Comparison of ENCODE assay signal across 19 cellular contexts in genomic region chr15:47466357-47466756, GRCh38.
A peak's percentile ranks its signal among the peaks of the same experiment; 100 is the strongest.
DNase-seq lines count a peak whose midpoint lies in the region; ATAC-seq lines count a peak whose summit lies in the region.
"Had no signal": no experiment of that assay in that cellular context is flagged by ENCODE, and none has a peak within 500 bp of the region (broad histone marks: within the 10 kb centered on the region; RNA-seq: fewer than 3 reads in every experiment).

No MANE protein-coding gene starts in this region.

- no peak overlapping the region for H2BK12ac ChIP-seq in neuronal stem cell (ENCODE audit: low read length)

- no peak overlapping the region for H3K4me3 ChIP-seq in neuronal stem cell (ENCODE audit: low read length in 2 of 2)
- H3K4me3 ChIP-seq: lung, right atrium auricular region, thyroid gland had no signal

- no peak overlapping the region for H3K4me2 ChIP-seq in neuronal stem cell (ENCODE audit: insufficient read depth, low read length, poor library complexity, severe bottlenecking)

- no peak overlapping the region for H3K4ac ChIP-seq in neuronal stem cell (ENCODE audit: low read length)

- H2AK5ac ChIP-seq in neuronal stem cell (ENCODE audit: low read depth, low read length) = no peak overlapping the region

- no peaks in the 10 kb centered on the region for H3K4me1 ChIP-seq in neuronal stem cell (ENCODE audit: control insufficient read depth in 2 of 2, insufficient read depth in 1 of 2, low read depth in 1 of 2, low read length in 2 of 2)
- H3K4me1 ChIP-seq: right atrium auricular region, thyroid gland had no signal

- no peak overlapping the region for H4K91ac ChIP-seq in neuronal stem cell (ENCODE audit: low read depth, low read length, poor library complexity)

- H3K14ac ChIP-seq in neuronal stem cell (ENCODE audit: low read length) = no peak overlapping the region

- no CpG with 5 or more reads among the region's 1 CpG for WGBS in neuronal stem cell (ENCODE audit: extremely low coverage in 2 of 2, insufficient read length in 2 of 2, insufficient replicate concordance in 1 of 2), 2 donors

- DNase-seq in DMS53 treated with DMSO at 0.1 percent for 48 hours (lab: John Stamatoyannopoulos, UW; ENCODE audit: unreplicated experiment) (peak; percentile 50), NCI-H69 (lab: John Stamatoyannopoulos, UW) (peak; percentile 60), dermis blood vessel endothelial cell (peak; percentile 74), kidney tubule cell (ENCODE audit: low spot score) (peak; percentile 70), GOT3 (lab: John Stamatoyannopoulos, UW) (no peak), neuronal stem cell (ENCODE audit: low spot score) (no peak)
- DNase-seq: cerebellar nuclear complex; NCI-H2171; NK-92 treated with Interleukin-12 subunit alpha and Interleukin-12 subunit beta, amount 100 ng/mL, for 24 hours; Right ventricle myocardium superior; stimulated activated CD4-positive, alpha-beta T cell treated with anti-CD3 and anti-CD28 coated beads, Interleukin-2, amount 100 ng/mL, for 48 hours; stimulated activated CD8-positive, alpha-beta memory T cell treated with anti-CD3 and anti-CD28 coated beads, Interleukin-4, amount 100 ng/mL, for 48 hours; thyroid gland had no signal

- no peak for ATAC-seq in GM19463 (IDR thresholded peaks at IDR 0.05; ENCODE audit: unreplicated experiment)
- ATAC-seq in HG03521 (IDR thresholded peaks at IDR 0.05; ENCODE audit: unreplicated experiment) = no peak
- ATAC-seq: HepG2; natural killer cell treated with Interleukin-12 subunit alpha and Interleukin-12 subunit beta and Interleukin-15 and Interleukin-18, amount 100 ng/mL, for 72 hours had no signal

- no peak overlapping the region for H3K9ac ChIP-seq in neuronal stem cell (ENCODE audit: low read depth, low read length, poor library complexity)

- H3K27ac ChIP-seq in neuronal stem cell (replicated peaks; ENCODE audit: low read length) = no peak overlapping the region
- H3K27ac ChIP-seq: right atrium auricular region, thyroid gland had no signal

- H3K27me3 ChIP-seq in neuronal stem cell (ENCODE audit: control insufficient read depth in 3 of 3, insufficient read depth in 3 of 3, low read depth in 1 of 3, low read length in 3 of 3) = no peaks in the 10 kb centered on the region
- H3K27me3 ChIP-seq: right atrium auricular region, thyroid gland had no signal

- H2BK15ac ChIP-seq in neuronal stem cell (ENCODE audit: low read length) = no peak overlapping the region

- no peak overlapping the region for H4K8ac ChIP-seq in neuronal stem cell (ENCODE audit: low read depth, low read length)

- H3K23ac ChIP-seq in neuronal stem cell (ENCODE audit: low read depth, low read length, poor library complexity) = no peak overlapping the region

- H3K18ac ChIP-seq in neuronal stem cell (ENCODE audit: low read length) = no peak overlapping the region

- H3K79me1 ChIP-seq in neuronal stem cell (ENCODE audit: low read depth, low read length) = no peaks in the 10 kb centered on the region

- no peak overlapping the region for H2AFZ ChIP-seq in neuronal stem cell (ENCODE audit: low read length)

- no peak overlapping the region for H2BK120ac ChIP-seq in neuronal stem cell (ENCODE audit: low read depth, low read length)

- H3K36me3 ChIP-seq in neuronal stem cell (replicated peaks in 1 of 2; ENCODE audit: control insufficient read depth in 2 of 2, insufficient read depth in 2 of 2, low read length in 2 of 2) = no peaks in the 10 kb centered on the region
- H3K36me3 ChIP-seq: right atrium auricular region, thyroid gland had no signal

- no peak overlapping the region for H2BK5ac ChIP-seq in neuronal stem cell (ENCODE audit: low read length)

- no peaks in the 10 kb centered on the region for H3K9me3 ChIP-seq in neuronal stem cell (replicated peaks in 1 of 2; ENCODE audit: control insufficient read depth in 2 of 2, insufficient read depth in 1 of 2, low read depth in 1 of 2, low read length in 2 of 2)
- H3K9me3 ChIP-seq: right atrium auricular region, thyroid gland had no signal

Comparison
In these comparisons a context has a peak if more than half of its experiments do, and no peak if none do; other contexts are left out.
1. DNase-seq: peak in DMS53 treated with DMSO at 0.1 percent for 48 hours (single experiment), NCI-H69 (single experiment), dermis blood vessel endothelial cell (single experiment) and kidney tubule cell (single experiment); none in GOT3 (single experiment) and neuronal stem cell (single experiment).